Comparison of ENCODE assay signal across 21 cellular contexts in genomic region chr9:118444403-118444802, GRCh38.
"Had no signal": no experiment of that assay in that cellular context is flagged by ENCODE, and none has a peak within 500 bp of the region (broad histone marks: within the 10 kb centered on the region; RNA-seq: fewer than 3 reads in every experiment).

No MANE protein-coding gene starts in this region.

- H3K4me2 ChIP-seq: hepatocyte had no signal

- H3K36me3 ChIP-seq: esophagus muscularis mucosa, gastrocnemius medialis, prostate gland, right lobe of liver, tibial artery, upper lobe of left lung, uterus had no signal

- H3K9me3 ChIP-seq: esophagus muscularis mucosa, gastrocnemius medialis, prostate gland, right lobe of liver, tibial artery, upper lobe of left lung, uterus had no signal

- H3K4me3 ChIP-seq: esophagus muscularis mucosa, gastrocnemius medialis, hepatocyte, prostate gland, right lobe of liver, tibial artery, upper lobe of left lung, uterus had no signal

- H3K79me2 ChIP-seq: hepatocyte, parathyroid adenoma had no signal

- H3K27ac ChIP-seq: epithelial cell of prostate, esophagus muscularis mucosa, gastrocnemius medialis, hepatocyte, parathyroid adenoma, prostate gland, right lobe of liver, tibial artery, upper lobe of left lung, uterus had no signal

- H3K4me1 ChIP-seq: esophagus muscularis mucosa, gastrocnemius medialis, parathyroid adenoma, prostate gland, right lobe of liver, upper lobe of left lung, uterus had no signal

- H3K27me3 ChIP-seq: esophagus muscularis mucosa, gastrocnemius medialis, hepatocyte, right lobe of liver, tibial artery, upper lobe of left lung, uterus had no signal

- ATAC-seq: effector memory CD8-positive, alpha-beta T cell; gastrocnemius medialis; right lobe of liver; stimulated activated effector memory CD8-positive, alpha-beta T cell treated with anti-CD3 and anti-CD28 coated beads, Interleukin-12 subunit alpha, Interleukin-12 subunit beta, amount 100 ng/mL, for 72 hours had no signal

- H2AFZ ChIP-seq: hepatocyte, parathyroid adenoma had no signal

- DNase-seq: effector memory CD8-positive, alpha-beta T cell; gastrocnemius medialis; glutamatergic neuron; kidney; left cardiac atrium; mesendoderm; naive B cell; occipital lobe; retina; right lobe of liver; stimulated activated CD4-positive, alpha-beta T cell treated with anti-CD3 and anti-CD28 coated beads, Interleukin-4, amount 100 ng/mL, for 1 hour; stimulated activated CD8-positive, alpha-beta memory T cell treated with anti-CD3 and anti-CD28 coated beads, Interleukin-4, amount 100 ng/mL, for 48 hours; tibial artery; upper lobe of left lung; uterus had no signal

- H3K9ac ChIP-seq: parathyroid adenoma had no signal
